ENCODE assay signal across 17 cellular contexts in genomic region chr11:114129699-114130659, GRCh38.
A peak's percentile ranks its signal among the peaks of the same experiment; 100 is the strongest.
DNase-seq lines count a peak whose midpoint lies in the region; ATAC-seq, FAIRE-seq and TF ChIP-seq lines count a peak whose summit lies in the region.
"Had no signal": no experiment of that assay in that cellular context is flagged by ENCODE, and none has a peak within 500 bp of the region (broad histone marks: within the 10 kb centered on the region; RNA-seq: fewer than 3 reads in every experiment).

No MANE protein-coding gene starts in this region.

- H3K27ac ChIP-seq in right lobe of liver (peak overlapping the region in 2 of 3 donors; percentile 11 to 61), HepG2 (ENCODE audit: extremely low read length, insufficient read depth, low read length) (no peak overlapping the region), dorsolateral prefrontal cortex (peak overlapping the region; percentile 42 to 94 (median 83)), prostate gland (peak overlapping the region; percentile 19 to 45), aorta (ENCODE audit: low read depth in 1 of 2, low read length in 2 of 2) (peak overlapping the region; percentile 93 to 99)
- H3K27ac ChIP-seq: HL-60 had no signal

- no peak for FAIRE-seq in HepG2 (lab: Jason Lieb, UNC)
- FAIRE-seq: GM12878, K562, pancreas had no signal

- no peak overlapping the region for H3K4me3 ChIP-seq in right lobe of liver
- H3K4me3 ChIP-seq in HepG2 (replicated peaks in 1 of 3; ENCODE audit: insufficient read depth in 1 of 3, low read depth in 2 of 3, low read length in 3 of 3), result no peak overlapping the region
- peak overlapping the region in 26 of 59 donors; percentile 1 to 48 (median 18) for H3K4me3 ChIP-seq in dorsolateral prefrontal cortex
- H3K4me3 ChIP-seq in prostate gland, result no peak overlapping the region
- no peak overlapping the region for H3K4me3 ChIP-seq in aorta (ENCODE audit: low read length in 2 of 2)
- H3K4me3 ChIP-seq: GM12878, K562, pancreas had no signal

- peaks cover 0 to 79% (median 39%) of the 10 kb centered on the region in 4 donors for H3K4me1 ChIP-seq in right lobe of liver
- H3K4me1 ChIP-seq in HepG2 (ENCODE audit: insufficient read depth, low read length), result no peaks in the 10 kb centered on the region
- peaks cover 51% of the 10 kb centered on the region for H3K4me1 ChIP-seq in prostate gland (replicated peaks)
- H3K4me1 ChIP-seq in aorta (ENCODE audit: control insufficient read depth in 1 of 2, insufficient read depth in 2 of 2, low read length in 2 of 2), result peaks cover 10 to 16% of the 10 kb centered on the region in 2 donors

- in situ Hi-C loops in HepG2 (cut with HindIII; ENCODE audit: extremely low pct_ligation_motif_present, low pct_unique_long_range_greater_than_20kb), result no loop called here

- peak; percentile 4 to 39 (median 36) for ATAC-seq in right lobe of liver
- no peak for ATAC-seq in HepG2
- no peak for ATAC-seq in aorta (ENCODE audit: low FRiP score)
- ATAC-seq: GM12878, K562, T-cell had no signal

- no peak overlapping the region for H3K4me2 ChIP-seq in HepG2 (ENCODE audit: low read depth, low read length)

- TF ChIP-seq CTCF in right lobe of liver (IDR thresholded peaks at IDR 0.05) (no peak), HepG2 (CRISPR knock-in tag; IDR thresholded peaks at IDR 0.05) (no peak), dorsolateral prefrontal cortex (IDR thresholded peaks at IDR 0.05 in 54 of 56, conservative IDR thresholded peaks at IDR 0.05 in 2 of 56; ENCODE audit: low read depth in 1 of 56, partially characterized antibody in 56 of 56) (no peak), prostate gland (IDR thresholded peaks at IDR 0.05) (no peak)

- H4K20me1 ChIP-seq in HepG2 (ENCODE audit: insufficient read depth, low read length), result no peaks in the 10 kb centered on the region

- no peak for DNase-seq in right lobe of liver
- no peak for DNase-seq in HepG2 (ENCODE audit: low spot score)
- peak in 1 of 10 donors; percentile 43 for DNase-seq in dorsolateral prefrontal cortex
- DNase-seq in prostate gland (ENCODE audit: low spot score), result peak; percentile 65
- no peak for DNase-seq in aorta
- no peak for DNase-seq in NCI-H2081 treated with DMSO at 0.1 percent for 48 hours (lab: John Stamatoyannopoulos, UW)
- no peak for DNase-seq in stimulated activated CD4-positive, alpha-beta T cell treated with anti-CD3 and anti-CD28 coated beads, Interleukin-4, amount 100 ng/mL, for 1 hour
- DNase-seq in NCI-H82 treated with DMSO at 0.1 percent for 48 hours (lab: John Stamatoyannopoulos, UW; ENCODE audit: unreplicated experiment), result no peak
- DNase-seq: activated B cell treated with CpG ODN at 0.5 μM for 24 hours, GOT3, hippocampal formation, pancreas, RPMI8226, T-cell had no signal

- BruUV-seq in HepG2 (replicated peaks; lab: Mats Ljungman, UMichigan), result no TSS peak

- intact Hi-C loops in right lobe of liver (cut with DNase I) (no loop called here), HepG2 (cut with micrococcal nuclease; ENCODE audit: unreplicated experiment) (no loop called here), dorsolateral prefrontal cortex (cut with DNase I) (loop anchor here (5.0 to 10.0 kb wide), 2 partner anchors 65 to 68 kb away; no protein-coding TSS in a partner anchor), prostate gland (cut with DNase I) (no loop called here), aorta (cut with DNase I) (loop anchor here (5.0 kb wide), 3 partner anchors 42 to 48 kb away; no protein-coding TSS in a partner anchor)

- H3K9ac ChIP-seq in HepG2 (ENCODE audit: insufficient read depth, low read depth, low read length), result no peak overlapping the region

- H3K9me3 ChIP-seq in right lobe of liver (no peaks in the 10 kb centered on the region), HepG2 (ENCODE audit: low read length) (no peaks in the 10 kb centered on the region), prostate gland (no peaks in the 10 kb centered on the region), aorta (ENCODE audit: control insufficient read depth, low read length) (no peaks in the 10 kb centered on the region)
- H3K9me3 ChIP-seq: pancreas had no signal

- no peak for TF ChIP-seq RAD21 in HepG2 (CRISPR knock-in tag; IDR thresholded peaks at IDR 0.05)

- H3K36me3 ChIP-seq in right lobe of liver (peaks cover 0 to 22% (median 11%) of the 10 kb centered on the region in 4 donors), HepG2 (replicated peaks in 1 of 2; ENCODE audit: control insufficient read depth in 1 of 2, insufficient read depth in 2 of 2, low read length in 2 of 2) (no peaks in the 10 kb centered on the region), prostate gland (peaks cover 4 to 8% of the 10 kb centered on the region in 2 donors), aorta (ENCODE audit: control insufficient read depth in 1 of 2, insufficient read depth in 2 of 2, low read length in 1 of 2) (peaks cover 3 to 8% of the 10 kb centered on the region in 2 donors)

- H2AFZ ChIP-seq in HepG2 (ENCODE audit: low read length), result no peak overlapping the region

- no peaks in the 10 kb centered on the region for H3K79me2 ChIP-seq in HepG2 (ENCODE audit: insufficient read depth, low read length)

- H3K27me3 ChIP-seq in right lobe of liver (no peaks in the 10 kb centered on the region), HepG2 (ENCODE audit: control insufficient read depth in 1 of 2, insufficient read depth in 2 of 2, low read length in 2 of 2) (peaks cover 2 to 14% of the 10 kb centered on the region in 2 experiments; a peak in 2 of 5 replicates), dorsolateral prefrontal cortex (no peaks in the 10 kb centered on the region), prostate gland (replicated peaks; ENCODE audit: insufficient read depth) (no peaks in the 10 kb centered on the region), aorta (ENCODE audit: control insufficient read depth in 1 of 2, insufficient read depth in 2 of 2, low read length in 1 of 2) (no peaks in the 10 kb centered on the region)
- H3K27me3 ChIP-seq: pancreas had no signal

- TF ChIP-seq EP300 in HepG2 (IDR thresholded peaks at IDR 0.05; ENCODE audit: low read depth in 2 of 2, low read length in 2 of 2) (no peak), HepG2 (CRISPR knock-in tag; IDR thresholded peaks at IDR 0.05; ENCODE audit: borderline replicate concordance) (no peak)

- CTCF ChIA-PET in HepG2 (lab: Yijun Ruan, JAX; ENCODE audit: low intra/inter-chr PET ratio, low total read pairs), result no interaction called here

- WGBS in right lobe of liver (ENCODE audit: insufficient coverage, low coverage, low lambda C conversion rate, missing lambda C conversion rate), result 46% methylated on average over 14 of the region's 16 CpGs
- WGBS in HepG2 (ENCODE audit: low lambda C conversion rate), result 58% methylated on average over 13 of the region's 16 CpGs
- WGBS in prostate gland, result 73% methylated on average over 16 of the region's 16 CpGs
- WGBS in aorta, 2 donors, result 53 to 65% methylated on average over 16 of the region's 16 CpGs

- POLR2A ChIA-PET in HepG2 (lab: Yijun Ruan, JAX), result no interaction called here

- TF ChIP-seq POLR2A in right lobe of liver (IDR thresholded peaks at IDR 0.05) (no peak), HepG2 (IDR thresholded peaks at IDR 0.05; ENCODE audit: insufficient read depth in 1 of 2, low read depth in 2 of 2, low read length in 2 of 2) (no peak), prostate gland (IDR thresholded peaks at IDR 0.05) (no peak)

TF ChIP-seq in HepG2, 621 proteins besides CTCF, POLR2A, EP300 and RAD21:
- TF ChIP-seq IRX3 (CRISPR knock-in tag; IDR thresholded peaks at IDR 0.05; ENCODE audit: borderline replicate concordance, low read depth), result no peak
- no peak for TF ChIP-seq ZNF205 (CRISPR knock-in tag; IDR thresholded peaks at IDR 0.05)
- no peak for TF ChIP-seq SP2 (CRISPR knock-in tag; IDR thresholded peaks at IDR 0.05)
- TF ChIP-seq BORCS8-MEF2B (CRISPR knock-in tag; IDR thresholded peaks at IDR 0.05), result no peak

Comparison
In these comparisons a context has a peak if more than half of its experiments do, and no peak if none do; other contexts are left out.
1. ATAC-seq: peak in right lobe of liver (4 of 4); none in HepG2 (single experiment) and aorta (single experiment).
2. intact Hi-C loops: an anchor here in dorsolateral prefrontal cortex (5.0 to 10.0 kb wide) and aorta (5.0 kb wide); none called in right lobe of liver, HepG2 and prostate gland.